17 cellular contexts compared by ENCODE assay signal in the genomic region with DNA sequence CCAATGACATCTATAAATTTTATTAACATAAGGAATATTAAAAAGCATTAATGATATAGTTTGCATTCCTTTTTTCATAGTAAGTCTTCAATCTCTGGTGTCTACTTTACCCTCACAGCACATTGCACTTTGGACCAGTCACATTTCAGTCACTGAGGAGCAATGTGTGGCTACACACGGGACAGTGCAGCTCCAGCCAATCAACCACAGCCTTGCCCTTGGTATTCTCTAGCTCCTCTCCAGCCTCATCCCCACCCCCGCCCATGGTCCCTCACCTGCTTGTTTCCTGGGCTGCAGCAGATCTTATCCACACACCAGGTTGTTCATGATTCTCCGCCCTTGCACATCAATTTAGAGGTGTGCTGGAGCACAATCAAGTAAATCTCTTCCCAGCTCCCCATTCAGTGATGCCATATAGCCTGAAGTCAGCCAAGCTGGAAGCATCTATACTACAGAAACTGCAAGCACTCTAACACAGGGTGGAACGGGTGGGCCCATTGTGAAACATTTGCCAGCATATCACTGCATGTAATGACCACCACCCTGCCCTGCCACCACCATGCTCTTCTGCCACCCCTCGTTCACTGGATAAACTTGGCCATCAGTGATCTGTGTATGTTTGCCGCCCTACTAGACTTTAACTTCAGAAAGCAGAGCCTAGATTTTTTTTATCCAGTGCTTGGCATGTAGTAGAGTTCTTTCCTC.
"Had no signal": no experiment of that assay in that cellular context is flagged by ENCODE, and none has a peak within 500 bp of the region (broad histone marks: within the 10 kb centered on the region; RNA-seq: fewer than 3 reads in every experiment).

No MANE protein-coding gene starts in this region.

- ATAC-seq: activated CD4-positive, CD25-positive, alpha-beta regulatory T cell treated with anti-CD3 and anti-CD28 coated beads, Interleukin-2, amount 50 U/mL, for 24 hours; left lobe of liver; naive thymus-derived CD8-positive, alpha-beta T cell; T-cell had no signal

- H3K4me3 ChIP-seq: coronary artery, esophagus squamous epithelium, heart left ventricle, right atrium auricular region, spleen, suprapubic skin, upper lobe of left lung had no signal

- H3K9me2 ChIP-seq: SK-N-SH had no signal

- H3K36me3 ChIP-seq: esophagus squamous epithelium, heart left ventricle, right atrium auricular region, spleen, suprapubic skin, upper lobe of left lung had no signal

- H3K9ac ChIP-seq: SK-N-SH had no signal

- DNase-seq: activated CD4-positive, alpha-beta T cell treated with anti-CD3 and anti-CD28 coated beads, Interleukin-2, amount 50 U/mL, for 1 hour; activated CD8-positive, alpha-beta memory T cell treated with anti-CD3 and anti-CD28 coated beads for 24 hours; activated naive CD4-positive, alpha-beta T cell treated with anti-CD3 and anti-CD28 coated beads, Interleukin-2, amount 50 U/mL, for 16 hours; central memory CD4-positive, alpha-beta T cell; esophagus squamous epithelium; naive thymus-derived CD8-positive, alpha-beta T cell; SK-N-SH; spleen; T-cell; T-helper 9 cell; upper lobe of left lung had no signal

- H3K9me3 ChIP-seq: esophagus squamous epithelium, right atrium auricular region, SK-N-SH, spleen, suprapubic skin, upper lobe of left lung had no signal

- H3K27me3 ChIP-seq: heart left ventricle, right atrium auricular region, spleen, suprapubic skin, upper lobe of left lung had no signal

- H3K27ac ChIP-seq: coronary artery, esophagus squamous epithelium, heart left ventricle, right atrium auricular region, suprapubic skin, upper lobe of left lung had no signal
